ENCODE assay signal across 8 cellular contexts in genomic region chr4:80184053-80184790, GRCh38. TPM values are rescaled to one million over a fixed set of nuclear protein-coding genes. Genes with fewer than 3 reads are reported as not detected.
DNase-seq lines count a peak whose midpoint lies in the region; ATAC-seq, FAIRE-seq and TF ChIP-seq lines count a peak whose summit lies in the region.

No MANE protein-coding gene starts in this region.

- peaks cover 10 to 39% of the 10 kb centered on the region in 2 donors for H3K4me1 ChIP-seq in thoracic aorta (ENCODE audit: control insufficient read depth in 1 of 2, low read depth in 2 of 2)

- no peaks in the 10 kb centered on the region for H3K9me3 ChIP-seq in thoracic aorta

- H3K27me3 ChIP-seq in HL-60 (ENCODE audit: insufficient read depth, poor library complexity, severe bottlenecking) = peaks cover 24% of the 10 kb centered on the region
- H3K27me3 ChIP-seq in thoracic aorta (replicated peaks; ENCODE audit: insufficient read depth) = no peaks in the 10 kb centered on the region

- peaks cover 7% of the 10 kb centered on the region for H3K9me3 Mint-ChIP-seq in osteocyte (ENCODE audit: unreplicated experiment)

- TF ChIP-seq CTCF in HL-60 (IDR thresholded peaks at IDR 0.05; ENCODE audit: insufficient read depth, low read length) = peak; percentile 75
- TF ChIP-seq CTCF in osteocyte (IDR thresholded peaks at IDR 0.05) = peak; percentile 95
- peak; percentile 88 for TF ChIP-seq CTCF in thoracic aorta (IDR thresholded peaks at IDR 0.05)

- no peaks in the 10 kb centered on the region for H3K36me3 Mint-ChIP-seq in osteocyte (ENCODE audit: unreplicated experiment)

- no peaks in the 10 kb centered on the region for H3K36me3 ChIP-seq in thoracic aorta

- peak overlapping the region; percentile 80 for H3K4me3 ChIP-seq in HL-60 (replicated peaks; ENCODE audit: insufficient read depth, low read length)
- H3K4me3 ChIP-seq in thoracic aorta = peak overlapping the region; percentile 92

- peaks cover 25% of the 10 kb centered on the region for H3K4me1 Mint-ChIP-seq in osteocyte (ENCODE audit: unreplicated experiment)

- no peak overlapping the region for H3K27ac Mint-ChIP-seq in osteocyte (ENCODE audit: unreplicated experiment)

- H3K4me3 Mint-ChIP-seq in osteocyte (ENCODE audit: unreplicated experiment) = peak overlapping the region; percentile 81

- H3K27ac ChIP-seq in HL-60 (replicated peaks) (peak overlapping the region; percentile 37), thoracic aorta (peak overlapping the region in 1 of 2 donors; percentile 10)

- ATAC-seq in GM19468 (IDR thresholded peaks at IDR 0.05; ENCODE audit: extremely low read depth, unreplicated experiment) (peak; percentile 92), thoracic aorta (ENCODE audit: insufficient number of reproducible peaks, low FRiP score, low read depth) (peak; percentile 52)

- H3K27me3 Mint-ChIP-seq in osteocyte (ENCODE audit: unreplicated experiment) = peaks cover 69% of the 10 kb centered on the region

- peak; percentile 25 for DNase-seq in COR-L47 (lab: John Stamatoyannopoulos, UW)
- peak in 1 of 2 experiments; percentile 78 for DNase-seq in HL-60 (ENCODE audit: low read depth in 1 of 2, low spot score in 1 of 2)
- peak; percentile 71 for DNase-seq in RCC 7860 (ENCODE audit: low spot score)
- peak; percentile 91 for DNase-seq in activated gamma-delta T cell treated with anti-CD3 and anti-CD28 coated beads, Interleukin-2, amount 50 U/mL, for 16 hours (ENCODE audit: low read depth)
- DNase-seq in glomerular visceral epithelial cell (ENCODE audit: extremely low spot score) = peak; percentile 90
- peak; percentile 93 for DNase-seq in osteocyte (ENCODE audit: extremely low spot score, unreplicated experiment)
- DNase-seq in thoracic aorta (ENCODE audit: low spot score) = no peak

- FAIRE-seq in RCC 7860 (lab: Jason Lieb, UNC) = no peak

RNA-seq across cellular contexts. Expression of gene PRDM8, which starts 13.1 kb away (rescaled TPM):
- total RNA-seq in osteocyte (0.10 and 0.13 TPM in 2 replicates), thoracic aorta (1 to 10 TPM; 2.7 to 3.7 TPM)
